24 cellular contexts compared by ENCODE assay signal in the genomic region with DNA sequence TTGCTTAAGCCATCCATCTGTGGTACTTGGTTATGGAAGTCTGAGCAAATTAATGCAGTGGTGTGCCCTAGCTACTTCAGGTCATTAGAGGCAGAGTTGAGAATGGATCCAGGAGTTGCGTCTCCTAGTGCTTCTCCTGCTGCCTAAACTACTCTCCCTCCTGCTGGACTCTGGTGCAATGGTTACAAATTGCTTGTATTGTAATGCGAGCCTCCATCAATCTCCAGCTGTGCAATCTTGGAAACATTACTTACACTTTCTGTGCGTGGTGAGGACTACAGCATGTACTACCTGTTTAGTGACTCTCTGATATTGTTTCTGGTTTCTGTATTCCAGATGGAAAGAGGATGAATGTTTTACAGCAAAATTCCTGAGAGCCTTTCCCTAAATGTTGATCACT.
"Had no signal": no experiment of that assay in that cellular context is flagged by ENCODE, and none has a peak within 500 bp of the region (broad histone marks: within the 10 kb centered on the region; RNA-seq: fewer than 3 reads in every experiment).

No MANE protein-coding gene starts in this region.

- H3K36me3 Mint-ChIP-seq: activated CD4-positive, alpha-beta memory T cell treated with anti-CD3 and anti-CD28 coated beads for 36 hours; activated naive CD8-positive, alpha-beta T cell treated with anti-CD3 and anti-CD28 coated beads for 36 hours had no signal

- ATAC-seq: body of pancreas, gastroesophageal sphincter, left cardiac atrium, right lobe of liver had no signal

- H3K27ac Mint-ChIP-seq: activated CD4-positive, alpha-beta memory T cell treated with anti-CD3 and anti-CD28 coated beads for 36 hours; activated CD4-positive, alpha-beta T cell treated with anti-CD3 and anti-CD28 coated beads, Interleukin-2, amount 10 ng/mL, durations not matched to agents 24 days and 14 days; activated naive CD4-positive, alpha-beta T cell treated with anti-CD3 and anti-CD28 coated beads for 36 hours; activated naive CD8-positive, alpha-beta T cell treated with anti-CD3 and anti-CD28 coated beads for 36 hours; activated T-helper 1 cell treated with anti-CD3 and anti-CD28 coated beads, Interleukin-12 subunit alpha, Interleukin-12 subunit beta, Interleukin-2, Interleukin-4 antibody, amounts not matched to agents 30 ng/mL and 10 ng/mL and 1 ng/mL, durations not matched to agents 14 hours and 24 hours and 36 hours; nephron; T-helper 2 cell treated with Interferon-gamma antibody and Interleukin-4, amounts not matched to agents 5 μg/mL and 100 μg/mL, for 36 hours had no signal

- DNase-seq: activated CD4-positive, alpha-beta memory T cell treated with anti-CD3 and anti-CD28 coated beads for 36 hours; activated CD4-positive, alpha-beta T cell treated with anti-CD3 and anti-CD28 coated beads, Interleukin-2, amount 10 ng/mL, durations not matched to agents 24 days and 14 days; activated CD4-positive, CD25-positive, alpha-beta regulatory T cell treated with anti-CD3 and anti-CD28 coated beads, Interleukin-2, amount 50 U/mL, for 72 hours; activated CD8-positive, alpha-beta memory T cell treated with anti-CD3 and anti-CD28 coated beads, Interleukin-2, amount 50 U/mL, for 4 hours; activated effector memory CD4-positive, alpha-beta T cell treated with anti-CD3 and anti-CD28 coated beads, Interleukin-2, amount 50 U/mL, for 16 hours; activated naive CD4-positive, alpha-beta T cell treated with anti-CD3 and anti-CD28 coated beads for 36 hours; activated naive CD8-positive, alpha-beta T cell treated with anti-CD3 and anti-CD28 coated beads for 36 hours; activated T-cell treated with anti-CD3 and anti-CD28 coated beads, Interleukin-2, amount 50 U/mL, for 1 hour; adrenal gland; aorta; body of pancreas; cortex of kidney; left cardiac atrium; mammary epithelial cell; right lobe of liver; stimulated activated CD4-positive, alpha-beta T cell treated with anti-CD3 and anti-CD28 coated beads, Interleukin-2, amount 100 ng/mL, for 48 hours; stimulated activated naive CD4-positive, alpha-beta T cell treated with Interleukin-2 at 50 U/mL for 16 hours; WERI-Rb-1 had no signal

- H3K9me3 Mint-ChIP-seq: activated CD4-positive, alpha-beta memory T cell treated with anti-CD3 and anti-CD28 coated beads for 36 hours; activated CD4-positive, alpha-beta T cell treated with anti-CD3 and anti-CD28 coated beads, Interleukin-2, amount 10 ng/mL, durations not matched to agents 24 days and 14 days; activated T-helper 1 cell treated with anti-CD3 and anti-CD28 coated beads, Interleukin-12 subunit alpha, Interleukin-12 subunit beta, Interleukin-2, Interleukin-4 antibody, amounts not matched to agents 30 ng/mL and 10 ng/mL and 1 ng/mL, durations not matched to agents 14 hours and 24 hours and 36 hours; T-helper 2 cell treated with Interferon-gamma antibody and Interleukin-4, amounts not matched to agents 5 μg/mL and 100 μg/mL, for 36 hours had no signal

- FAIRE-seq: endothelial cell of umbilical vein, keratinocyte had no signal

- H3K4me3 Mint-ChIP-seq: activated CD4-positive, alpha-beta memory T cell treated with anti-CD3 and anti-CD28 coated beads for 36 hours; activated CD4-positive, alpha-beta T cell treated with anti-CD3 and anti-CD28 coated beads, Interleukin-2, amount 10 ng/mL, durations not matched to agents 24 days and 14 days; activated naive CD4-positive, alpha-beta T cell treated with anti-CD3 and anti-CD28 coated beads for 36 hours; activated naive CD8-positive, alpha-beta T cell treated with anti-CD3 and anti-CD28 coated beads for 36 hours; activated T-helper 1 cell treated with anti-CD3 and anti-CD28 coated beads, Interleukin-12 subunit alpha, Interleukin-12 subunit beta, Interleukin-2, Interleukin-4 antibody, amounts not matched to agents 30 ng/mL and 10 ng/mL and 1 ng/mL, durations not matched to agents 14 hours and 24 hours and 36 hours; nephron; T-helper 2 cell treated with Interferon-gamma antibody and Interleukin-4, amounts not matched to agents 5 μg/mL and 100 μg/mL, for 36 hours had no signal

- H3K27me3 Mint-ChIP-seq: activated CD4-positive, alpha-beta memory T cell treated with anti-CD3 and anti-CD28 coated beads for 36 hours; activated CD4-positive, alpha-beta T cell treated with anti-CD3 and anti-CD28 coated beads, Interleukin-2, amount 10 ng/mL, durations not matched to agents 24 days and 14 days; activated naive CD8-positive, alpha-beta T cell treated with anti-CD3 and anti-CD28 coated beads for 36 hours had no signal

- H3K4me1 Mint-ChIP-seq: activated CD4-positive, alpha-beta T cell treated with anti-CD3 and anti-CD28 coated beads, Interleukin-2, amount 10 ng/mL, durations not matched to agents 24 days and 14 days; activated naive CD8-positive, alpha-beta T cell treated with anti-CD3 and anti-CD28 coated beads for 36 hours; nephron had no signal
